ENCODE assay signal across 8 cellular contexts in the genomic region with DNA sequence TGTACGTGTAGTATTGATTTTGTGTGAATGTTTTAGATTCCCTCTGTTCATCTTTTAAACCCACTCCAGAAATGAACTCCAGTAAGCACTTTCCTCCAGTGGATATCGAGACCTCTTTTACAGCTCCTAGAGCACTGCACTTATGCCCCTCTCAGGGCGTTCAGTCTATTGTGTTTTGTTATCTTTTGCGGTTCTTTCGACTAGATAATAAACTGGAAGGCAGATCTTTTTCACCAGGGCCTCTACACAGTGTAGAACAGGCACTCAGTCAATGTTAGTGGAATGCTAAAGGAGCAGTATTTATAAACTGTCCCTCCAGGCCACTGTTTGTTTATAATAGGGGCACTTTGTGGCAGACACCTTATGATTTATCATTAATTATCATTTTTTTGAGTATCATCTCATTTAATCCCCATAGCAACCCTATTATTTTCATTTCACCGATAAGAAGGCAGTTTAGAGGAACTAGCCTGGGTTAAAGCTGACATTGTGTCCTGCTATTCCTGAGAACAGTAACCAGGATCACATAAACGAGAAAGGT. TPM values are rescaled to one million over a fixed set of nuclear protein-coding genes. Genes with fewer than 3 reads are reported as not detected.
A peak's percentile ranks its signal among the peaks of the same experiment; 100 is the strongest.
DNase-seq lines count a peak whose midpoint lies in the region; ATAC-seq and TF ChIP-seq lines count a peak whose summit lies in the region.

No MANE protein-coding gene starts in this region.

- intact Hi-C loops in esophagus squamous epithelium (cut with DNase I) = loop anchor here (5.0 kb wide), 1 partner anchor 106 kb away; no protein-coding TSS in a partner anchor
- intact Hi-C loops in gastrocnemius medialis (cut with DNase I; ENCODE audit: low total_unique reads) = loop anchor here (2.0 to 5.0 kb wide), 2 partner anchors 53 to 744 kb away; a partner anchor contains a TSS

- H3K4me3 Mint-ChIP-seq in activated CD8-positive, alpha-beta memory T cell treated with anti-CD3 and anti-CD28 coated beads, Interleukin-2, amount 10 ng/mL, durations not matched to agents 7 days and 5 days = peak overlapping the region; percentile 82

- H4K20me1 ChIP-seq in SK-N-SH (ENCODE audit: insufficient read depth) = peaks cover 27% of the 10 kb centered on the region

- DNase-seq in activated CD8-positive, alpha-beta memory T cell treated with anti-CD3 and anti-CD28 coated beads, Interleukin-2, amount 10 ng/mL, durations not matched to agents 7 days and 5 days = no peak
- no peak for DNase-seq in activated CD8-positive, alpha-beta memory T cell treated with anti-CD3 and anti-CD28 coated beads for 24 hours
- DNase-seq in SK-N-SH = peak; percentile 32
- no peak for DNase-seq in esophagus squamous epithelium (lab: John Stamatoyannopoulos, UW)
- DNase-seq in gastrocnemius medialis = no peak
- no peak for DNase-seq in A172 (ENCODE audit: low spot score)
- DNase-seq in hepatic stellate cell (ENCODE audit: low spot score) = no peak
- no peak for DNase-seq in effector CD8-positive, alpha-beta T cell (lab: John Stamatoyannopoulos, UW)

- peaks cover 7% of the 10 kb centered on the region for H3F3A ChIP-seq in SK-N-SH (replicated peaks; ENCODE audit: insufficient read depth)

- TF ChIP-seq CTCF in SK-N-SH (IDR thresholded peaks at IDR 0.05) (no peak), esophagus squamous epithelium (IDR thresholded peaks at IDR 0.05) (no peak), gastrocnemius medialis (IDR thresholded peaks at IDR 0.05 in 4 of 5, conservative IDR thresholded peaks at IDR 0.05 in 1 of 5) (no peak)

- H3K9me3 Mint-ChIP-seq in activated CD8-positive, alpha-beta memory T cell treated with anti-CD3 and anti-CD28 coated beads, Interleukin-2, amount 10 ng/mL, durations not matched to agents 7 days and 5 days (ENCODE audit: low read depth) = no peaks in the 10 kb centered on the region

- H3K36me3 Mint-ChIP-seq in activated CD8-positive, alpha-beta memory T cell treated with anti-CD3 and anti-CD28 coated beads, Interleukin-2, amount 10 ng/mL, durations not matched to agents 7 days and 5 days = peaks cover 39% of the 10 kb centered on the region

- POLR2A ChIA-PET in SK-N-SH (lab: Yijun Ruan, JAX) = interaction anchor here (0.7 to 2.8 kb wide), 3 partner anchors 13 to 370 kb away, joined by 3 to 16 read pairs (median 6); a partner anchor contains a TSS

- no peaks in the 10 kb centered on the region for H3K27me3 Mint-ChIP-seq in activated CD8-positive, alpha-beta memory T cell treated with anti-CD3 and anti-CD28 coated beads, Interleukin-2, amount 10 ng/mL, durations not matched to agents 7 days and 5 days

- H3K27ac ChIP-seq in SK-N-SH (ENCODE audit: low read depth in 2 of 2, low read length in 1 of 2) = peak overlapping the region; percentile 85 to 97
- peak overlapping the region; percentile 97 to 100 (median 98) for H3K27ac ChIP-seq in esophagus squamous epithelium
- H3K27ac ChIP-seq in gastrocnemius medialis = peak overlapping the region; percentile 94 to 96 (median 96)

- peak overlapping the region; percentile 79 for H3K9ac ChIP-seq in SK-N-SH

- no peak for TF ChIP-seq EP300 in SK-N-SH (IDR thresholded peaks at IDR 0.05; ENCODE audit: borderline replicate concordance in 1 of 2, low read depth in 1 of 2, low read length in 1 of 2)

- peaks cover 35% of the 10 kb centered on the region for H3K79me2 ChIP-seq in SK-N-SH (ENCODE audit: insufficient read depth)

- TF ChIP-seq POLR2A in esophagus squamous epithelium (IDR thresholded peaks at IDR 0.05) (no peak), gastrocnemius medialis (IDR thresholded peaks at IDR 0.05) (no peak)

- peak overlapping the region; percentile 77 for H3K4me2 ChIP-seq in SK-N-SH

- H3K4me1 ChIP-seq in SK-N-SH (ENCODE audit: control insufficient read depth in 1 of 2, insufficient read depth in 2 of 2, low read depth in 1 of 2, low read length in 1 of 2) (peaks cover 10 to 29% of the 10 kb centered on the region in 2 experiments; a peak in 3 of 4 replicates), esophagus squamous epithelium (peaks cover 13 to 65% (median 38%) of the 10 kb centered on the region in 3 donors), gastrocnemius medialis (peaks cover 57 to 63% of the 10 kb centered on the region in 2 donors)

- H3K27me3 ChIP-seq in SK-N-SH (ENCODE audit: insufficient read depth) (no peaks in the 10 kb centered on the region), esophagus squamous epithelium (no peaks in the 10 kb centered on the region), gastrocnemius medialis (no peaks in the 10 kb centered on the region)

- 26% methylated on average over 7 of the region's 7 CpGs for WGBS in SK-N-SH (ENCODE audit: low lambda C conversion rate)
- 15 to 21% methylated on average over 7 of the region's 7 CpGs for WGBS in esophagus squamous epithelium, 2 donors

- H3K9me3 ChIP-seq in SK-N-SH (no peaks in the 10 kb centered on the region), esophagus squamous epithelium (no peaks in the 10 kb centered on the region), gastrocnemius medialis (no peaks in the 10 kb centered on the region)

- peaks cover 60% of the 10 kb centered on the region for H3K4me1 Mint-ChIP-seq in activated CD8-positive, alpha-beta memory T cell treated with anti-CD3 and anti-CD28 coated beads, Interleukin-2, amount 10 ng/mL, durations not matched to agents 7 days and 5 days

- peak overlapping the region; percentile 74 for H2AFZ ChIP-seq in SK-N-SH (ENCODE audit: low read depth)

- TF ChIP-seq RAD21 in SK-N-SH (IDR thresholded peaks at IDR 0.05; ENCODE audit: low read length) = no peak

- peak overlapping the region; percentile 71 to 78 for H3K4me3 ChIP-seq in SK-N-SH (ENCODE audit: low read depth in 2 of 2, low read length in 1 of 2)
- peak overlapping the region; percentile 63 to 94 (median 87) for H3K4me3 ChIP-seq in esophagus squamous epithelium
- H3K4me3 ChIP-seq in gastrocnemius medialis = peak overlapping the region; percentile 76 to 94 (median 85)

- CTCF ChIA-PET in activated CD8-positive, alpha-beta memory T cell treated with anti-CD3 and anti-CD28 coated beads, Interleukin-2, amount 10 ng/mL, durations not matched to agents 7 days and 5 days (lab: Charles Lee) = interaction anchor here (1.1 to 9.4 kb wide), 6 partner anchors 8 to 174 kb away, joined by 4 to 183 read pairs (median 8); no protein-coding TSS in a partner anchor
- CTCF ChIA-PET in SK-N-SH (lab: Yijun Ruan, JAX) = interaction anchor here (0.9 to 8.3 kb wide), 9 partner anchors 11 to 258 kb away, joined by 3 to 131 read pairs (median 6); no protein-coding TSS in a partner anchor

- ATAC-seq in activated CD8-positive, alpha-beta memory T cell treated with anti-CD3 and anti-CD28 coated beads, Interleukin-2, amount 10 ng/mL, durations not matched to agents 7 days and 5 days = no peak
- no peak for ATAC-seq in gastrocnemius medialis

- peak overlapping the region; percentile 96 for H3K27ac Mint-ChIP-seq in activated CD8-positive, alpha-beta memory T cell treated with anti-CD3 and anti-CD28 coated beads, Interleukin-2, amount 10 ng/mL, durations not matched to agents 7 days and 5 days

- peaks cover 0 to under 1% of the 10 kb centered on the region in 2 experiments for H3K36me3 ChIP-seq in SK-N-SH (replicated peaks in 1 of 2; ENCODE audit: control insufficient read depth in 1 of 2, insufficient read depth in 2 of 2, low read length in 1 of 2)
- H3K36me3 ChIP-seq in esophagus squamous epithelium = no peaks in the 10 kb centered on the region
- peaks cover 0 to 5% of the 10 kb centered on the region in 2 donors for H3K36me3 ChIP-seq in gastrocnemius medialis

- H3K9me2 ChIP-seq in SK-N-SH = no peaks in the 10 kb centered on the region

- in situ Hi-C loops in gastrocnemius medialis (cut with MboI; ENCODE audit: low sequenced_read_pairs in 4 of 4) = loop anchor here in 1 of 4 donors (5.0 kb wide), 1 partner anchor 106 kb away; no protein-coding TSS in a partner anchor

TF ChIP-seq in SK-N-SH, 30 proteins besides CTCF, POLR2A, EP300 and RAD21:
- TF ChIP-seq GATA2 (CRISPR knock-in tag; IDR thresholded peaks at IDR 0.05) = no peak; the same call in 1 of the 2 replicates
- no peak for TF ChIP-seq RCOR1 (IDR thresholded peaks at IDR 0.05; ENCODE audit: low read length)
- no peak for TF ChIP-seq RXRA (IDR thresholded peaks at IDR 0.05; ENCODE audit: borderline replicate concordance, low read depth)
- TF ChIP-seq TEAD4 (IDR thresholded peaks at IDR 0.05; ENCODE audit: borderline replicate concordance, insufficient read depth) = no peak
- TF ChIP-seq, protein P1, sequence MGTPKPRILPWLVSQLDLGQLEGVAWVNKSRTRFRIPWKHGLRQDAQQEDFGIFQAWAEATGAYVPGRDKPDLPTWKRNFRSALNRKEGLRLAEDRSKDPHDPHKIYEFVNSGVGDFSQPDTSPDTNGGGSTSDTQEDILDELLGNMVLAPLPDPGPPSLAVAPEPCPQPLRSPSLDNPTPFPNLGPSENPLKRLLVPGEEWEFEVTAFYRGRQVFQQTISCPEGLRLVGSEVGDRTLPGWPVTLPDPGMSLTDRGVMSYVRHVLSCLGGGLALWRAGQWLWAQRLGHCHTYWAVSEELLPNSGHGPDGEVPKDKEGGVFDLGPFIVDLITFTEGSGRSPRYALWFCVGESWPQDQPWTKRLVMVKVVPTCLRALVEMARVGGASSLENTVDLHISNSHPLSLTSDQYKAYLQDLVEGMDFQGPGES (IDR thresholded peaks at IDR 0.05; ENCODE audit: low read depth, low read length) = no peak
- no peak for TF ChIP-seq MEF2A (IDR thresholded peaks at IDR 0.05; ENCODE audit: borderline replicate concordance, low read depth)
- TF ChIP-seq NFIC (IDR thresholded peaks at IDR 0.05; ENCODE audit: borderline replicate concordance) = no peak
- TF ChIP-seq TCF12 (IDR thresholded peaks at IDR 0.05) = no peak

RNA-seq across cellular contexts. Expression of a gene that starts 0.7 kb away (rescaled TPM):
- total RNA-seq in activated CD8-positive, alpha-beta memory T cell treated with anti-CD3 and anti-CD28 coated beads, Interleukin-2, amount 10 ng/mL, durations not matched to agents 7 days and 5 days = 100 to 1,000 TPM; 134 to 186 TPM
- polyA plus RNA-seq in SK-N-SH (2012; rRNA removed) = 12.8 and 14.6 TPM in 2 replicates
- polyA plus RNA-seq in SK-N-SH (2012; cell fraction: cytosol; rRNA removed) = 10.8 and 12.0 TPM in 2 replicates
- 9.7 and 30.1 TPM in 2 replicates for polyA plus RNA-seq in SK-N-SH (2012; cell fraction: nucleus; rRNA removed)
- total RNA-seq in esophagus squamous epithelium (10 to 100 TPM; 15.1 to 48.2 (median 27.8) TPM), gastrocnemius medialis (10 to 100 TPM; 19.5 to 46.3 (median 33.3) TPM)
- 10.3 and 14.1 TPM in 2 replicates for total RNA-seq in A172 (2014; rRNA removed; shearing (Covaris generic))
